1 cellular context compared by ENCODE assay signal in genomic region chr17:67443931-67444597, GRCh38.
A peak's percentile ranks its signal among the peaks of the same experiment; 100 is the strongest.
TF ChIP-seq lines count a peak whose summit lies in the region.

No MANE protein-coding gene starts in this region.

TF ChIP-seq in K562, 482 proteins besides CTCF, POLR2A, EP300 and RAD21 (continued from another document):
- no peak for TF ChIP-seq ZNF609 (CRISPR knock-in tag; IDR thresholded peaks at IDR 0.05; ENCODE audit: borderline replicate concordance)
- no peak for TF ChIP-seq CBX8 (IDR thresholded peaks at IDR 0.05; ENCODE audit: borderline replicate concordance, extremely low read depth, low read depth, low read length, poor library complexity, severe bottlenecking)
- TF ChIP-seq, protein P1, sequence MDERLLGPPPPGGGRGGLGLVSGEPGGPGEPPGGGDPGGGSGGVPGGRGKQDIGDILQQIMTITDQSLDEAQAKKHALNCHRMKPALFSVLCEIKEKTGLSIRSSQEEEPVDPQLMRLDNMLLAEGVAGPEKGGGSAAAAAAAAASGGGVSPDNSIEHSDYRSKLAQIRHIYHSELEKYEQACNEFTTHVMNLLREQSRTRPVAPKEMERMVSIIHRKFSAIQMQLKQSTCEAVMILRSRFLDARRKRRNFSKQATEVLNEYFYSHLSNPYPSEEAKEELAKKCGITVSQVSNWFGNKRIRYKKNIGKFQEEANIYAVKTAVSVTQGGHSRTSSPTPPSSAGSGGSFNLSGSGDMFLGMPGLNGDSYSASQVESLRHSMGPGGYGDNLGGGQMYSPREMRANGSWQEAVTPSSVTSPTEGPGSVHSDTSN (CRISPR knock-in tag; IDR thresholded peaks at IDR 0.05; ENCODE audit: low read depth): no peak
- TF ChIP-seq, protein P1 (tag; conservative IDR thresholded peaks at IDR 0.05; ENCODE audit: low read depth): peak; percentile 74
- no peak for TF ChIP-seq IFI16 (CRISPR knock-in tag; IDR thresholded peaks at IDR 0.05)
- no peak for TF ChIP-seq ZNF24 (IDR thresholded peaks at IDR 0.05)
- no peak for TF ChIP-seq ZNF23 (CRISPR knock-in tag; IDR thresholded peaks at IDR 0.05)
- no peak for TF ChIP-seq ZFP1 (CRISPR knock-in tag; IDR thresholded peaks at IDR 0.05)
- TF ChIP-seq, protein P2, sequence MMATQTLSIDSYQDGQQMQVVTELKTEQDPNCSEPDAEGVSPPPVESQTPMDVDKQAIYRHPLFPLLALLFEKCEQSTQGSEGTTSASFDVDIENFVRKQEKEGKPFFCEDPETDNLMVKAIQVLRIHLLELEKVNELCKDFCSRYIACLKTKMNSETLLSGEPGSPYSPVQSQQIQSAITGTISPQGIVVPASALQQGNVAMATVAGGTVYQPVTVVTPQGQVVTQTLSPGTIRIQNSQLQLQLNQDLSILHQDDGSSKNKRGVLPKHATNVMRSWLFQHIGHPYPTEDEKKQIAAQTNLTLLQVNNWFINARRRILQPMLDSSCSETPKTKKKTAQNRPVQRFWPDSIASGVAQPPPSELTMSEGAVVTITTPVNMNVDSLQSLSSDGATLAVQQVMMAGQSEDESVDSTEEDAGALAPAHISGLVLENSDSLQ (IDR thresholded peaks at IDR 0.05): peak; percentile 63
